22 cellular contexts compared by ENCODE assay signal in genomic region chr9:125992557-125992956, GRCh38.
"Had no signal": no experiment of that assay in that cellular context is flagged by ENCODE, and none has a peak within 500 bp of the region (broad histone marks: within the 10 kb centered on the region; RNA-seq: fewer than 3 reads in every experiment).

No MANE protein-coding gene starts in this region.

- H3K9ac ChIP-seq: parathyroid adenoma had no signal

- H3K27me3 ChIP-seq: ascending aorta, gastrocnemius medialis had no signal

- H3K4me1 ChIP-seq: ascending aorta, gastrocnemius medialis, heart left ventricle, parathyroid adenoma had no signal

- H3K4me3 Mint-ChIP-seq: activated CD4-positive, alpha-beta memory T cell treated with anti-CD3 and anti-CD28 coated beads for 36 hours; activated CD4-positive, alpha-beta T cell treated with anti-CD3 and anti-CD28 coated beads for 36 hours; activated naive CD4-positive, alpha-beta T cell treated with anti-CD3 and anti-CD28 coated beads for 36 hours; naive B cell; T-helper 2 cell treated with Interferon-gamma antibody and Interleukin-4, amounts not matched to agents 5 μg/mL and 100 μg/mL, for 36 hours; WTC11 had no signal

- ATAC-seq: activated CD4-positive, alpha-beta T cell treated with anti-CD3 and anti-CD28 coated beads for 36 hours; esophagus mucosa; gastrocnemius medialis; heart left ventricle; left ventricle myocardium superior; mucosa of descending colon; WTC11 had no signal

- DNase-seq: activated CD4-positive, alpha-beta memory T cell treated with anti-CD3 and anti-CD28 coated beads for 36 hours; activated CD4-positive, alpha-beta T cell treated with anti-CD3 and anti-CD28 coated beads for 36 hours; activated naive CD4-positive, alpha-beta T cell treated with anti-CD3 and anti-CD28 coated beads for 36 hours; activated T-cell treated with anti-CD3 and anti-CD28 coated beads for 4 hours; cortex of kidney; gastrocnemius medialis; kidney glomerular epithelial cell; left ventricle myocardium superior; mesenchymal stem cell; naive B cell; stimulated activated CD4-positive, alpha-beta T cell treated with anti-CD3 and anti-CD28 coated beads, Interleukin-12 subunit alpha, Interleukin-12 subunit beta, amount 100 ng/mL, for 4 hours; stimulated activated CD4-positive, alpha-beta T cell treated with anti-CD3 and anti-CD28 coated beads, Interleukin-1b, Interleukin-23, amount 100 ng/mL, for 48 hours; stimulated activated CD8-positive, alpha-beta memory T cell treated with anti-CD3 and anti-CD28 coated beads, Interleukin-4, amount 100 ng/mL, for 48 hours; stimulated activated naive CD4-positive, alpha-beta T cell had no signal

- H3K36me3 Mint-ChIP-seq: activated CD4-positive, alpha-beta memory T cell treated with anti-CD3 and anti-CD28 coated beads for 36 hours; naive B cell; WTC11 had no signal

- H3K4me1 Mint-ChIP-seq: activated CD4-positive, alpha-beta T cell treated with anti-CD3 and anti-CD28 coated beads for 36 hours had no signal

- FAIRE-seq: TTC549 had no signal

- H3K36me3 ChIP-seq: ascending aorta, gastrocnemius medialis, heart left ventricle had no signal

- H3K27ac Mint-ChIP-seq: activated CD4-positive, alpha-beta memory T cell treated with anti-CD3 and anti-CD28 coated beads for 36 hours; activated CD4-positive, alpha-beta T cell treated with anti-CD3 and anti-CD28 coated beads for 36 hours; activated naive CD4-positive, alpha-beta T cell treated with anti-CD3 and anti-CD28 coated beads for 36 hours; naive B cell; T-helper 2 cell treated with Interferon-gamma antibody and Interleukin-4, amounts not matched to agents 5 μg/mL and 100 μg/mL, for 36 hours; WTC11 had no signal

- H3K27me3 Mint-ChIP-seq: activated CD4-positive, alpha-beta memory T cell treated with anti-CD3 and anti-CD28 coated beads for 36 hours; activated CD4-positive, alpha-beta T cell treated with anti-CD3 and anti-CD28 coated beads for 36 hours had no signal

- H3K9me3 ChIP-seq: ascending aorta, gastrocnemius medialis, heart left ventricle, mucosa of descending colon had no signal

- H3K4me3 ChIP-seq: ascending aorta, gastrocnemius medialis, heart left ventricle, mucosa of descending colon had no signal

- H3K27ac ChIP-seq: ascending aorta, gastrocnemius medialis, heart left ventricle, parathyroid adenoma had no signal

- H3K9me3 Mint-ChIP-seq: activated CD4-positive, alpha-beta memory T cell treated with anti-CD3 and anti-CD28 coated beads for 36 hours; activated naive CD4-positive, alpha-beta T cell treated with anti-CD3 and anti-CD28 coated beads for 36 hours; naive B cell; T-helper 2 cell treated with Interferon-gamma antibody and Interleukin-4, amounts not matched to agents 5 μg/mL and 100 μg/mL, for 36 hours; WTC11 had no signal
